9 cellular contexts compared by ENCODE assay signal in the genomic region with DNA sequence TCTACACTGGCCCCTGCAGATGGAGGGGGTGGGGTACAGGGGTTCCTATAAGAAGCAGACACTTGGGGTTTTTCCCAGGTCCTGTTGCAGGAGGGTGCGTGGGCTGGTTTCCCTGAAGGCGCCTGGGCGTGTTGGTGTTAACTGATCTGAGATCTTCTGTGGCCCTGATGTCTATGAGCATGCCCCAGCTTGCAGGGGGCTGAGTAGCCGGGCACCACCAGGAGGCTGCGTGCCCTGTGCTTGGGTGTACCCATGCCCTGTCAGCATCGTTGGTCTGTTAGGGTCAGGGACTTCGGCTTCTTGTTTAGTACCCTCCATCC. TPM values are rescaled to one million over a fixed set of nuclear protein-coding genes. Genes with fewer than 3 reads are reported as not detected.
A peak's percentile ranks its signal among the peaks of the same experiment; 100 is the strongest.
DNase-seq lines count a peak whose midpoint lies in the region; ATAC-seq and TF ChIP-seq lines count a peak whose summit lies in the region.
"Had no signal": no experiment of that assay in that cellular context is flagged by ENCODE, and none has a peak within 500 bp of the region (broad histone marks: within the 10 kb centered on the region; RNA-seq: fewer than 3 reads in every experiment).

No MANE protein-coding gene starts in this region.

- peak overlapping the region; percentile 97 for H3K27ac ChIP-seq in hepatocyte
- H3K27ac ChIP-seq: 22Rv1 had no signal

- H3K27me3 Mint-ChIP-seq in activated T-cell treated with anti-CD3 and anti-CD28 coated beads, Interleukin-2, amount 50 U/mL, for 4 hours (ENCODE audit: low read depth) = no peaks in the 10 kb centered on the region

- H3K79me2 ChIP-seq in hepatocyte = peaks cover 77% of the 10 kb centered on the region

- no peak for TF ChIP-seq CTCF in hepatocyte (IDR thresholded peaks at IDR 0.05; ENCODE audit: poor library complexity)

- H3K9me3 ChIP-seq in hepatocyte (ENCODE audit: low read depth) = no peaks in the 10 kb centered on the region

- H3K4me1 Mint-ChIP-seq in activated T-cell treated with anti-CD3 and anti-CD28 coated beads, Interleukin-2, amount 50 U/mL, for 4 hours (ENCODE audit: low read depth) = peaks cover 50% of the 10 kb centered on the region
- H3K4me1 Mint-ChIP-seq in stimulated activated effector memory CD8-positive, alpha-beta T cell treated with anti-CD3 and anti-CD28 coated beads, Interleukin-12 subunit alpha, Interleukin-12 subunit beta, amount 100 ng/mL, for 72 hours = peaks cover 64% of the 10 kb centered on the region

- peak overlapping the region; percentile 78 for H3K27ac Mint-ChIP-seq in stimulated activated effector memory CD8-positive, alpha-beta T cell treated with anti-CD3 and anti-CD28 coated beads, Interleukin-12 subunit alpha, Interleukin-12 subunit beta, amount 100 ng/mL, for 72 hours

- peaks cover 71% of the 10 kb centered on the region for H3K4me1 ChIP-seq in hepatocyte (ENCODE audit: insufficient read depth)

- H4K20me1 ChIP-seq in hepatocyte (ENCODE audit: insufficient read depth, poor library complexity, severe bottlenecking) = peaks cover 25% of the 10 kb centered on the region

- DNase-seq in DMS 273 (lab: John Stamatoyannopoulos, UW; ENCODE audit: unreplicated experiment) (peak; percentile 28), DMS 273 treated with DMSO at 0.1 percent for 48 hours (lab: John Stamatoyannopoulos, UW) (no peak), hepatocyte (ENCODE audit: low spot score) (no peak), DMS79 (lab: John Stamatoyannopoulos, UW) (no peak), NCI-H226 (no peak)
- DNase-seq in activated T-cell treated with anti-CD3 and anti-CD28 coated beads, Interleukin-2, amount 50 U/mL, for 4 hours = no peak
- DNase-seq in stimulated activated effector memory CD8-positive, alpha-beta T cell treated with anti-CD3 and anti-CD28 coated beads, Interleukin-12 subunit alpha, Interleukin-12 subunit beta, amount 100 ng/mL, for 72 hours (ENCODE audit: low spot score in 2 of 2) = no peak

- H3K27me3 ChIP-seq in hepatocyte = no peaks in the 10 kb centered on the region

- no peaks in the 10 kb centered on the region for H3K36me3 ChIP-seq in hepatocyte (replicated peaks; ENCODE audit: insufficient read depth, low read depth)

- WGBS in hepatocyte (ENCODE audit: low lambda C conversion rate, missing lambda C conversion rate) = 83% methylated on average over 7 of the region's 7 CpGs

- H3K36me3 Mint-ChIP-seq in activated T-cell treated with anti-CD3 and anti-CD28 coated beads, Interleukin-2, amount 50 U/mL, for 4 hours (ENCODE audit: insufficient read depth) = peaks cover 10% of the 10 kb centered on the region
- H3K36me3 Mint-ChIP-seq in stimulated activated effector memory CD8-positive, alpha-beta T cell treated with anti-CD3 and anti-CD28 coated beads, Interleukin-12 subunit alpha, Interleukin-12 subunit beta, amount 100 ng/mL, for 72 hours = peaks cover 88% of the 10 kb centered on the region

- no peak overlapping the region for H2AFZ ChIP-seq in hepatocyte

- H3K9me2 ChIP-seq in hepatocyte (replicated peaks; ENCODE audit: insufficient read depth) = no peaks in the 10 kb centered on the region

- no peak overlapping the region for H3K4me3 ChIP-seq in hepatocyte

- no peaks in the 10 kb centered on the region for H3K9me3 Mint-ChIP-seq in activated T-cell treated with anti-CD3 and anti-CD28 coated beads, Interleukin-2, amount 50 U/mL, for 4 hours
- H3K9me3 Mint-ChIP-seq in stimulated activated effector memory CD8-positive, alpha-beta T cell treated with anti-CD3 and anti-CD28 coated beads, Interleukin-12 subunit alpha, Interleukin-12 subunit beta, amount 100 ng/mL, for 72 hours = no peaks in the 10 kb centered on the region

- peak; percentile 18 to 32 for ATAC-seq in activated T-cell treated with anti-CD3 and anti-CD28 coated beads, Interleukin-2, amount 50 U/mL, for 4 hours
- ATAC-seq in stimulated activated effector memory CD8-positive, alpha-beta T cell treated with anti-CD3 and anti-CD28 coated beads, Interleukin-12 subunit alpha, Interleukin-12 subunit beta, amount 100 ng/mL, for 72 hours = peak; percentile 22
- ATAC-seq in HG03432 (IDR thresholded peaks at IDR 0.05; ENCODE audit: unreplicated experiment) = no peak

- no peak overlapping the region for H3K4me2 ChIP-seq in hepatocyte

- H3K4me3 Mint-ChIP-seq in activated T-cell treated with anti-CD3 and anti-CD28 coated beads, Interleukin-2, amount 50 U/mL, for 4 hours = no peak overlapping the region
- no peak overlapping the region for H3K4me3 Mint-ChIP-seq in stimulated activated effector memory CD8-positive, alpha-beta T cell treated with anti-CD3 and anti-CD28 coated beads, Interleukin-12 subunit alpha, Interleukin-12 subunit beta, amount 100 ng/mL, for 72 hours

RNA-seq across cellular contexts. Expression of a gene that starts 45.3 kb away (rescaled TPM):
- total RNA-seq in activated T-cell treated with anti-CD3 and anti-CD28 coated beads, Interleukin-2, amount 50 U/mL, for 4 hours = 1 to 10 TPM in 2 of 3 donors, under 1 TPM in 1; 0.99 to 1.1 (median 1.0) TPM
- total RNA-seq in hepatocyte = 12.5 and 26.6 TPM in 2 replicates
- 24.3 and 38.9 TPM in 2 replicates for polyA plus RNA-seq in hepatocyte

RNA-seq across cellular contexts. Expression of a gene that starts 51.5 kb away (rescaled TPM):
- total RNA-seq in activated T-cell treated with anti-CD3 and anti-CD28 coated beads, Interleukin-2, amount 50 U/mL, for 4 hours = 100 to 1,000 TPM; 215 to 233 (median 230) TPM
- 278 and 321 TPM in 2 replicates for total RNA-seq in hepatocyte
- 54.4 and 59.3 TPM in 2 replicates for polyA plus RNA-seq in hepatocyte
